9 cellular contexts compared by ENCODE assay signal in genomic region chr15:78072080-78072892, GRCh38. TPM values are rescaled to one million over a fixed set of nuclear protein-coding genes. Genes with fewer than 3 reads are reported as not detected.
DNase-seq lines count a peak whose midpoint lies in the region; ATAC-seq lines count a peak whose summit lies in the region.
"Had no signal": no experiment of that assay in that cellular context is flagged by ENCODE, and none has a peak within 500 bp of the region (broad histone marks: within the 10 kb centered on the region; RNA-seq: fewer than 3 reads in every experiment).

No MANE protein-coding gene starts in this region.

- H3K27ac ChIP-seq in adipose tissue (ENCODE audit: low read depth, low read length) = peak overlapping the region; percentile 41
- H3K27ac ChIP-seq: 22Rv1 had no signal

- DNase-seq in DMS 273 (lab: John Stamatoyannopoulos, UW; ENCODE audit: unreplicated experiment) (peak; percentile 19), DMS 273 treated with DMSO at 0.1 percent for 48 hours (lab: John Stamatoyannopoulos, UW) (no peak), inferior parietal cortex (ENCODE audit: extremely low spot score) (peak; percentile 28), COR-L47 (lab: John Stamatoyannopoulos, UW) (no peak)
- no peak for DNase-seq in stimulated activated naive CD8-positive, alpha-beta T cell treated with anti-CD3 and anti-CD28 coated beads, Interleukin-15, amount 100 ng/mL, for 72 hours

- H3K9me3 Mint-ChIP-seq in stimulated activated naive CD8-positive, alpha-beta T cell treated with anti-CD3 and anti-CD28 coated beads, Interleukin-15, amount 100 ng/mL, for 72 hours = no peaks in the 10 kb centered on the region

- ATAC-seq in stimulated activated naive CD8-positive, alpha-beta T cell treated with anti-CD3 and anti-CD28 coated beads, Interleukin-15, amount 100 ng/mL, for 72 hours = no peak
- ATAC-seq in HG02588 (IDR thresholded peaks at IDR 0.05; ENCODE audit: unreplicated experiment) (no peak), HG02642 (IDR thresholded peaks at IDR 0.05; ENCODE audit: poor library complexity, unreplicated experiment) (no peak)

- WGBS in adipose tissue, 3 donors = 24 to 54% (median 32%) methylated on average over 9 of the region's 9 CpGs

- H3K27ac Mint-ChIP-seq in stimulated activated naive CD8-positive, alpha-beta T cell treated with anti-CD3 and anti-CD28 coated beads, Interleukin-15, amount 100 ng/mL, for 72 hours = peak overlapping the region; percentile 56 to 61

- peak overlapping the region; percentile 20 to 71 for H3K4me3 Mint-ChIP-seq in stimulated activated naive CD8-positive, alpha-beta T cell treated with anti-CD3 and anti-CD28 coated beads, Interleukin-15, amount 100 ng/mL, for 72 hours

- peaks cover 52% of the 10 kb centered on the region for H3K4me1 Mint-ChIP-seq in stimulated activated naive CD8-positive, alpha-beta T cell treated with anti-CD3 and anti-CD28 coated beads, Interleukin-15, amount 100 ng/mL, for 72 hours

- H3K27me3 Mint-ChIP-seq in stimulated activated naive CD8-positive, alpha-beta T cell treated with anti-CD3 and anti-CD28 coated beads, Interleukin-15, amount 100 ng/mL, for 72 hours = no peaks in the 10 kb centered on the region

RNA-seq across cellular contexts. Expression of gene TBC1D2B, which starts 5.2 kb away (rescaled TPM):
- polyA plus RNA-seq in adipose tissue = 10 to 100 TPM; 19.0 to 47.3 (median 24.4) TPM

RNA-seq across cellular contexts. Expression of gene SH2D7, which starts 20.1 kb away (rescaled TPM):
- polyA plus RNA-seq in adipose tissue = under 1 TPM in 1 of 3 donors, not detected in 2; 0.02 TPM

RNA-seq across cellular contexts. Expression of gene CIB2, which starts 59.0 kb away (rescaled TPM):
- 1 to 10 TPM; 2.2 to 9.4 (median 3.0) TPM for polyA plus RNA-seq in adipose tissue

Comparison
In these comparisons a context has a peak if more than half of its experiments do, and no peak if none do; other contexts are left out.
1. DNase-seq: peak in DMS 273 (single experiment) and inferior parietal cortex (single experiment); none in DMS 273 treated with DMSO at 0.1 percent for 48 hours (single experiment), stimulated activated naive CD8-positive, alpha-beta T cell treated with anti-CD3 and anti-CD28 coated beads, Interleukin-15, amount 100 ng/mL, for 72 hours (0 of 2) and COR-L47 (single experiment).